Comparison of ENCODE assay signal across 9 cellular contexts in genomic region chr21:42875811-42876210, GRCh38. TPM values are rescaled to one million over a fixed set of nuclear protein-coding genes. Genes with fewer than 3 reads are reported as not detected.
"Had no signal": no experiment of that assay in that cellular context is flagged by ENCODE, and none has a peak within 500 bp of the region (broad histone marks: within the 10 kb centered on the region; RNA-seq: fewer than 3 reads in every experiment).

No MANE protein-coding gene starts in this region.

RNA-seq across cellular contexts. Expression of gene ERVH48-1, which starts 49.6 kb away (rescaled TPM):
- total RNA-seq: PC-3, PC-9, Peyer's patch, Right ventricle myocardium superior, RPMI7951, SJCRH30, SJSA1, SK-MEL-5 had no signal
- polyA plus RNA-seq: SK-N-SH had no signal
